In genomic region chr3:22713936-22714335, GRCh38 we compare ENCODE assay signal across 12 cellular contexts.
A peak's percentile ranks its signal among the peaks of the same experiment; 100 is the strongest.
DNase-seq lines count a peak whose midpoint lies in the region; ATAC-seq, FAIRE-seq and TF ChIP-seq lines count a peak whose summit lies in the region.
"Had no signal": no experiment of that assay in that cellular context is flagged by ENCODE, and none has a peak within 500 bp of the region (broad histone marks: within the 10 kb centered on the region; RNA-seq: fewer than 3 reads in every experiment).

No MANE protein-coding gene starts in this region.

- H3K36me3 ChIP-seq in osteoblast (ENCODE audit: insufficient read depth, low read length): no peaks in the 10 kb centered on the region
- H3K36me3 ChIP-seq: gastrocnemius medialis had no signal

- H3K27ac ChIP-seq in osteoblast (ENCODE audit: low read depth, low read length): no peak overlapping the region
- H3K27ac ChIP-seq: gastrocnemius medialis had no signal

- H3K4me3 ChIP-seq in retinal pigment epithelial cell (ENCODE audit: low read length) (no peak overlapping the region), osteoblast (ENCODE audit: insufficient read depth, low read length) (no peak overlapping the region)
- H3K4me3 ChIP-seq: gastrocnemius medialis had no signal

- peak; percentile 83 for FAIRE-seq in RCC 7860 (lab: Jason Lieb, UNC)
- FAIRE-seq: G401.6 had no signal

- no peaks in the 10 kb centered on the region for H4K20me1 ChIP-seq in osteoblast (ENCODE audit: insufficient read depth, low read length)

- H2AFZ ChIP-seq in osteoblast (ENCODE audit: low read length): no peak overlapping the region

- H3K4me1 ChIP-seq in osteoblast (ENCODE audit: insufficient read depth, low read length): no peaks in the 10 kb centered on the region
- H3K4me1 ChIP-seq: gastrocnemius medialis had no signal

- no peaks in the 10 kb centered on the region for H3K27me3 ChIP-seq in osteoblast (ENCODE audit: insufficient read depth, low read length)
- H3K27me3 ChIP-seq: gastrocnemius medialis had no signal

- no peaks in the 10 kb centered on the region for H3K9me3 ChIP-seq in osteoblast (ENCODE audit: low read depth, low read length)
- H3K9me3 ChIP-seq: gastrocnemius medialis had no signal

- no peak overlapping the region for H3K4me2 ChIP-seq in osteoblast (ENCODE audit: insufficient read depth, low read length)

- no peaks in the 10 kb centered on the region for H3K79me2 ChIP-seq in osteoblast (ENCODE audit: insufficient read depth, low read length)

- ATAC-seq in esophagus mucosa: peak; percentile 96
- no peak for ATAC-seq in HG03571 (IDR thresholded peaks at IDR 0.05; ENCODE audit: unreplicated experiment)
- ATAC-seq in HG03469 (IDR thresholded peaks at IDR 0.05; ENCODE audit: unreplicated experiment): no peak
- ATAC-seq: activated CD4-positive, CD25-positive, alpha-beta regulatory T cell treated with anti-CD3 and anti-CD28 coated beads, Interleukin-2, amount 50 U/mL, for 24 hours; gastrocnemius medialis had no signal

- DNase-seq in HCEC 1CT: peak; percentile 14
- DNase-seq in RCC 7860 (ENCODE audit: low spot score): peak; percentile 78
- DNase-seq in retinal pigment epithelial cell (ENCODE audit: low read depth): peak; percentile 26
- DNase-seq in NAMALWA (ENCODE audit: low spot score): no peak
- no peak for DNase-seq in osteoblast (ENCODE audit: insufficient read length, low spot score, missing footprints)
- DNase-seq: gastrocnemius medialis, NCI-H524 had no signal

- TF ChIP-seq CTCF in retinal pigment epithelial cell (conservative IDR thresholded peaks at IDR 0.05; ENCODE audit: low read depth, low read length) (no peak), osteoblast (IDR thresholded peaks at IDR 0.05; ENCODE audit: extremely low read depth, low read depth, low read length) (no peak)

Comparison
In these comparisons a context has a peak if more than half of its experiments do, and no peak if none do; other contexts are left out.
1. DNase-seq: peak in HCEC 1CT (single experiment), RCC 7860 (single experiment) and retinal pigment epithelial cell (single experiment); none in NAMALWA (single experiment) and osteoblast (single experiment).